Comparison of ENCODE assay signal across 24 cellular contexts in genomic region chr17:73237714-73238113, GRCh38. TPM values are rescaled to one million over a fixed set of nuclear protein-coding genes. Genes with fewer than 3 reads are reported as not detected.
A peak's percentile ranks its signal among the peaks of the same experiment; 100 is the strongest.
DNase-seq lines count a peak whose midpoint lies in the region; ATAC-seq, FAIRE-seq and TF ChIP-seq lines count a peak whose summit lies in the region.
"Had no signal": no experiment of that assay in that cellular context is flagged by ENCODE, and none has a peak within 500 bp of the region (broad histone marks: within the 10 kb centered on the region; RNA-seq: fewer than 3 reads in every experiment).

No MANE protein-coding gene starts in this region.

- no peak for TF ChIP-seq RAD21 in HepG2 (CRISPR knock-in tag; IDR thresholded peaks at IDR 0.05)

- peaks cover 63 to 68% (median 67%) of the 10 kb centered on the region in 3 donors for H3K4me1 Mint-ChIP-seq in T-cell
- peaks cover 48% of the 10 kb centered on the region for H3K4me1 Mint-ChIP-seq in central memory CD8-positive, alpha-beta T cell

- peaks cover 31% of the 10 kb centered on the region for H3K79me2 ChIP-seq in HepG2 (ENCODE audit: insufficient read depth, low read length)

- CTCF ChIA-PET in HepG2 (lab: Yijun Ruan, JAX; ENCODE audit: low intra/inter-chr PET ratio, low total read pairs), result no interaction called here
- CTCF ChIA-PET in T-cell (lab: Charles Lee), result no interaction called here

- TF ChIP-seq CTCF in HepG2 (CRISPR knock-in tag; IDR thresholded peaks at IDR 0.05), result no peak
- TF ChIP-seq CTCF in right lobe of liver (IDR thresholded peaks at IDR 0.05), result no peak
- no peak for TF ChIP-seq CTCF in GM20000 (IDR thresholded peaks at IDR 0.05; ENCODE audit: extremely low read depth, missing control alignments)

- H3K27me3 Mint-ChIP-seq in T-cell, result no peaks in the 10 kb centered on the region
- H3K27me3 Mint-ChIP-seq in central memory CD8-positive, alpha-beta T cell, result no peaks in the 10 kb centered on the region

- intact Hi-C loops in HepG2 (cut with micrococcal nuclease; ENCODE audit: unreplicated experiment), result no loop called here
- intact Hi-C loops in right lobe of liver (cut with DNase I), result no loop called here

- peak overlapping the region; percentile 10 to 62 (median 40) for H3K4me3 Mint-ChIP-seq in T-cell
- peak overlapping the region; percentile 11 for H3K4me3 Mint-ChIP-seq in central memory CD8-positive, alpha-beta T cell

- peak overlapping the region; percentile 81 to 86 for H3K27ac Mint-ChIP-seq in T-cell
- peak overlapping the region; percentile 42 for H3K27ac Mint-ChIP-seq in central memory CD8-positive, alpha-beta T cell (ENCODE audit: low read depth)

- TF ChIP-seq EP300 in HepG2 (IDR thresholded peaks at IDR 0.05; ENCODE audit: low read depth in 2 of 2, low read length in 2 of 2) (no peak), HepG2 (CRISPR knock-in tag; IDR thresholded peaks at IDR 0.05; ENCODE audit: borderline replicate concordance) (no peak)

- H3K4me1 ChIP-seq in HepG2 (ENCODE audit: insufficient read depth, low read length) (peaks cover 48% of the 10 kb centered on the region), right lobe of liver (peaks cover 0 to 2% (median 0%) of the 10 kb centered on the region in 4 donors), thymus (ENCODE audit: control insufficient read depth, insufficient read depth, low read length) (peaks cover 17% of the 10 kb centered on the region)

- ATAC-seq in HepG2 (no peak), right lobe of liver (no peak), T-cell (replicated peaks in 1 of 4) (peak; percentile 40 to 75 (median 50)), HG02763 (IDR thresholded peaks at IDR 0.05; ENCODE audit: unreplicated experiment) (no peak), HG03135 (IDR thresholded peaks at IDR 0.05; ENCODE audit: unreplicated experiment) (no peak)
- no peak for ATAC-seq in central memory CD8-positive, alpha-beta T cell (replicated peaks; ENCODE audit: extremely low read depth, poor library complexity, severe bottlenecking)
- ATAC-seq: left ventricle myocardium superior had no signal

- no TSS peak for BruUV-seq in HepG2 (replicated peaks; lab: Mats Ljungman, UMichigan)

- TF ChIP-seq POLR2A in HepG2 (IDR thresholded peaks at IDR 0.05; ENCODE audit: insufficient read depth in 1 of 2, low read depth in 2 of 2, low read length in 2 of 2), result no peak
- TF ChIP-seq POLR2A in right lobe of liver (IDR thresholded peaks at IDR 0.05), result no peak

- no peak overlapping the region for H2AFZ ChIP-seq in HepG2 (ENCODE audit: low read length)
- H2AFZ ChIP-seq: GM23248, PC-9 had no signal

- no peaks in the 10 kb centered on the region for H3K9me3 Mint-ChIP-seq in T-cell
- H3K9me3 Mint-ChIP-seq in central memory CD8-positive, alpha-beta T cell, result no peaks in the 10 kb centered on the region

- peaks cover 9 to 38% of the 10 kb centered on the region in 2 experiments for H3K36me3 ChIP-seq in HepG2 (replicated peaks in 1 of 2; ENCODE audit: control insufficient read depth in 1 of 2, insufficient read depth in 2 of 2, low read length in 2 of 2)
- peaks cover 0 to 16% (median 5%) of the 10 kb centered on the region in 4 donors for H3K36me3 ChIP-seq in right lobe of liver
- H3K36me3 ChIP-seq in thymus (ENCODE audit: control insufficient read depth, insufficient read depth), result peaks cover 23% of the 10 kb centered on the region
- H3K36me3 ChIP-seq: ovary had no signal

- no peaks in the 10 kb centered on the region for H4K20me1 ChIP-seq in HepG2 (ENCODE audit: insufficient read depth, low read length)

- FAIRE-seq in HepG2 (lab: Jason Lieb, UNC), result no peak
- FAIRE-seq: bronchial epithelial cell, GM12892 had no signal

- H3K4me3 ChIP-seq in HepG2 (replicated peaks in 1 of 3; ENCODE audit: insufficient read depth in 1 of 3, low read depth in 2 of 3, low read length in 3 of 3), result no peak overlapping the region
- H3K4me3 ChIP-seq in right lobe of liver, result no peak overlapping the region
- H3K4me3 ChIP-seq in thymus (ENCODE audit: low read length), result no peak overlapping the region
- H3K4me3 ChIP-seq: esophagus muscularis mucosa, GM23248, ovary, PC-9, SK-N-MC, suprapubic skin had no signal

- H3K9ac ChIP-seq in HepG2 (ENCODE audit: insufficient read depth, low read depth, low read length), result no peak overlapping the region
- H3K9ac ChIP-seq: GM23248 had no signal

- no peak overlapping the region; the same call in 1 of the 2 replicates for H3K4me2 ChIP-seq in HepG2 (ENCODE audit: low read depth, low read length)
- H3K4me2 ChIP-seq: PC-9 had no signal

- no peaks in the 10 kb centered on the region; a peak in 1 of 5 replicates for H3K27me3 ChIP-seq in HepG2 (ENCODE audit: control insufficient read depth in 1 of 2, insufficient read depth in 2 of 2, low read length in 2 of 2)
- H3K27me3 ChIP-seq in right lobe of liver, result no peaks in the 10 kb centered on the region
- no peaks in the 10 kb centered on the region for H3K27me3 ChIP-seq in thymus (ENCODE audit: control insufficient read depth, insufficient read depth)
- H3K27me3 ChIP-seq: esophagus muscularis mucosa, ovary, suprapubic skin had no signal

- H3K27ac ChIP-seq in HepG2 (ENCODE audit: extremely low read length, insufficient read depth, low read length) (no peak overlapping the region), right lobe of liver (no peak overlapping the region), thymus (ENCODE audit: low read depth) (peak overlapping the region; percentile 43)
- H3K27ac ChIP-seq: esophagus muscularis mucosa, GM23248, ovary, PC-9, SK-N-MC, suprapubic skin had no signal

- no peaks in the 10 kb centered on the region for H3K9me3 ChIP-seq in HepG2 (ENCODE audit: low read length)
- no peaks in the 10 kb centered on the region for H3K9me3 ChIP-seq in right lobe of liver
- no peaks in the 10 kb centered on the region for H3K9me3 ChIP-seq in thymus (ENCODE audit: control insufficient read depth)
- H3K9me3 ChIP-seq: esophagus muscularis mucosa, ovary, suprapubic skin had no signal

- in situ Hi-C loops in HepG2 (cut with HindIII; ENCODE audit: extremely low pct_ligation_motif_present, low pct_unique_long_range_greater_than_20kb), result no loop called here

- 92% methylated on average over 6 of the region's 6 CpGs for WGBS in HepG2 (ENCODE audit: low lambda C conversion rate)
- 68% methylated on average over 6 of the region's 6 CpGs for WGBS in right lobe of liver (ENCODE audit: insufficient coverage, low coverage, low lambda C conversion rate, missing lambda C conversion rate)
- WGBS in thymus, result 63% methylated on average over 6 of the region's 6 CpGs

- H3K36me3 Mint-ChIP-seq in T-cell, result peaks cover 24% of the 10 kb centered on the region
- peaks cover 12% of the 10 kb centered on the region for H3K36me3 Mint-ChIP-seq in central memory CD8-positive, alpha-beta T cell (ENCODE audit: insufficient read depth)

- POLR2A ChIA-PET in HepG2 (lab: Yijun Ruan, JAX) (no interaction called here), T-cell (lab: Charles Lee) (no interaction called here)

- DNase-seq in HepG2 (ENCODE audit: low spot score), result no peak
- DNase-seq in right lobe of liver, result no peak
- DNase-seq in T-cell, result no peak
- DNase-seq in central memory CD8-positive, alpha-beta T cell (ENCODE audit: low spot score in 2 of 2), result no peak
- DNase-seq in GM20000 (ENCODE audit: low spot score), result no peak
- DNase-seq: Calu3; GDM1; GM23248; Karpas-422; left ventricle myocardium superior; NCI-H2171; NCI-H69; ovary; PC-9; stimulated activated CD4-positive, alpha-beta T cell treated with anti-CD3 and anti-CD28 coated beads, Interleukin-2, amount 100 ng/mL, for 24 hours had no signal

RNA-seq across cellular contexts. Expression of gene CPSF4L, which starts 24.0 kb away (rescaled TPM):
- total RNA-seq in HepG2 (2016; rRNA removed; fragmentation: Illumina TruSeq; extraction: Trizol), result 0.73 and 0.94 TPM in 2 replicates
- total RNA-seq in HepG2 (2016; cell fraction: cytosol; rRNA removed; fragmentation: Illumina TruSeq; extraction: Trizol; ENCODE audit: low read depth), result 1.3 and 1.5 TPM in 2 replicates
- 0.76 and 1.1 TPM in 2 replicates for total RNA-seq in HepG2 (2016; cell fraction: insoluble cytoplasmic fraction; rRNA removed; fragmentation: Illumina TruSeq; extraction: Trizol)
- 1.3 and 1.5 TPM in 2 replicates for total RNA-seq in HepG2 (2016; cell fraction: membrane; rRNA removed; fragmentation: Illumina TruSeq; extraction: Trizol)
- 0.99 and 1.5 TPM in 2 replicates for total RNA-seq in HepG2 (2016; cell fraction: nucleus; rRNA removed; fragmentation: Illumina TruSeq; extraction: Trizol)
- polyA plus RNA-seq in HepG2 (2011; rRNA removed), result 1.2 and 1.6 TPM in 2 replicates
- 0.32 and 0.70 TPM in 2 replicates for polyA plus RNA-seq in HepG2 (2011; cell fraction: cytosol; rRNA removed)
- 0.21 TPM in 1 of 2 replicates, not detected in the other for polyA plus RNA-seq in HepG2 (2011; cell fraction: nucleus; rRNA removed)
- 0.25 and 0.48 TPM in 2 replicates for polyA plus RNA-seq in HepG2 (2012)
- polyA plus RNA-seq in HepG2 (2016; cell fraction: cytosol; fragmentation: Illumina TruSeq; extraction: Trizol; ENCODE audit: low read depth), result 0.86 and 1.8 TPM in 2 replicates
- polyA plus RNA-seq in HepG2 (2016; cell fraction: insoluble cytoplasmic fraction; fragmentation: Illumina TruSeq; extraction: Trizol; ENCODE audit: low read depth), result 0.60 and 1.3 TPM in 2 replicates
- polyA plus RNA-seq in HepG2 (2016; cell fraction: membrane; fragmentation: Illumina TruSeq; extraction: Trizol; ENCODE audit: low read depth), result 1.3 and 1.5 TPM in 2 replicates
- polyA plus RNA-seq in HepG2 (2016; cell fraction: nucleus; fragmentation: Illumina TruSeq; extraction: Trizol; ENCODE audit: insufficient read depth, low read depth), result not detected in 2 replicates
- polyA minus RNA-seq in HepG2 (2011; rRNA and poly(A)+ RNA removed; ENCODE audit: low replicate concordance), result 0.42 TPM in 1 of 2 replicates, not detected in the other
- not detected in 2 replicates for polyA minus RNA-seq in HepG2 (2011; cell fraction: cytosol; rRNA and poly(A)+ RNA removed)
- 1.3 TPM in 1 of 2 replicates, not detected in the other for polyA minus RNA-seq in HepG2 (2011; cell fraction: nucleus; rRNA and poly(A)+ RNA removed)
- total RNA-seq in right lobe of liver, result not detected
- not detected for total RNA-seq in T-cell
- polyA plus RNA-seq in thymus, result not detected
- total RNA-seq: bronchial epithelial cell, Calu3, dermis microvascular lymphatic vessel endothelial cell, esophagus muscularis mucosa, GM23248, left ventricle myocardium superior, suprapubic skin had no signal
- polyA plus RNA-seq: GM23248, ovary had no signal

RNA-seq across cellular contexts. Expression of gene COG1, which starts 44.9 kb away (rescaled TPM):
- total RNA-seq in HepG2 (2016; rRNA removed; fragmentation: Illumina TruSeq; extraction: Trizol), result 30.4 and 36.6 TPM in 2 replicates
- total RNA-seq in HepG2 (2016; cell fraction: cytosol; rRNA removed; fragmentation: Illumina TruSeq; extraction: Trizol; ENCODE audit: low read depth), result 31.1 and 36.5 TPM in 2 replicates
- 27.8 and 35.5 TPM in 2 replicates for total RNA-seq in HepG2 (2016; cell fraction: insoluble cytoplasmic fraction; rRNA removed; fragmentation: Illumina TruSeq; extraction: Trizol)
- total RNA-seq in HepG2 (2016; cell fraction: membrane; rRNA removed; fragmentation: Illumina TruSeq; extraction: Trizol), result 23.1 and 24.1 TPM in 2 replicates
- 30.5 and 33.6 TPM in 2 replicates for total RNA-seq in HepG2 (2016; cell fraction: nucleus; rRNA removed; fragmentation: Illumina TruSeq; extraction: Trizol)
- polyA plus RNA-seq in HepG2 (2011; rRNA removed), result 39.7 and 42.4 TPM in 2 replicates
- 17.6 and 17.9 TPM in 2 replicates for polyA plus RNA-seq in HepG2 (2011; cell fraction: cytosol; rRNA removed)
- polyA plus RNA-seq in HepG2 (2011; cell fraction: nucleus; rRNA removed), result 109 and 125 TPM in 2 replicates
- 39.9 and 40.8 TPM in 2 replicates for polyA plus RNA-seq in HepG2 (2012)
- 7.6 and 9.4 TPM in 2 replicates for polyA plus RNA-seq in HepG2 (2016; cell fraction: cytosol; fragmentation: Illumina TruSeq; extraction: Trizol; ENCODE audit: low read depth)
- polyA plus RNA-seq in HepG2 (2016; cell fraction: insoluble cytoplasmic fraction; fragmentation: Illumina TruSeq; extraction: Trizol; ENCODE audit: low read depth), result 29.1 and 39.8 TPM in 2 replicates
- polyA plus RNA-seq in HepG2 (2016; cell fraction: membrane; fragmentation: Illumina TruSeq; extraction: Trizol; ENCODE audit: low read depth), result 12.3 and 15.1 TPM in 2 replicates
- 67.3 and 73.0 TPM in 2 replicates for polyA plus RNA-seq in HepG2 (2016; cell fraction: nucleus; fragmentation: Illumina TruSeq; extraction: Trizol; ENCODE audit: insufficient read depth, low read depth)
- 29.1 and 63.0 TPM in 2 replicates for polyA minus RNA-seq in HepG2 (2011; rRNA and poly(A)+ RNA removed; ENCODE audit: low replicate concordance)
- polyA minus RNA-seq in HepG2 (2011; cell fraction: cytosol; rRNA and poly(A)+ RNA removed), result 21.6 and 22.3 TPM in 2 replicates
- polyA minus RNA-seq in HepG2 (2011; cell fraction: nucleus; rRNA and poly(A)+ RNA removed), result 95.8 and 106 TPM in 2 replicates
- total RNA-seq in right lobe of liver, result 10 to 100 TPM; 10.5 to 24.7 (median 16.9) TPM
- total RNA-seq in T-cell, result 10 to 100 TPM; 66.3 to 77.2 (median 73.3) TPM
- polyA plus RNA-seq in thymus, result 15.7 TPM

Comparison
In these comparisons a context has a peak if more than half of its experiments do, and no peak if none do; other contexts are left out.
1. ATAC-seq: peak in T-cell (4 of 4); none in HepG2 (single experiment), right lobe of liver (0 of 4), central memory CD8-positive, alpha-beta T cell (single experiment), HG02763 (single experiment) and HG03135 (single experiment).